27 cellular contexts compared by ENCODE assay signal in genomic region chr1:229087906-229088305, GRCh38.
DNase-seq lines count a peak whose midpoint lies in the region; ATAC-seq, FAIRE-seq and TF ChIP-seq lines count a peak whose summit lies in the region.
"Had no signal": no experiment of that assay in that cellular context is flagged by ENCODE, and none has a peak within 500 bp of the region (broad histone marks: within the 10 kb centered on the region; RNA-seq: fewer than 3 reads in every experiment).

No MANE protein-coding gene starts in this region.

- intact Hi-C loops in sciatic nerve (cut with DNase I) = no loop called here

- TF ChIP-seq CTCF in endodermal cell (conservative IDR thresholded peaks at IDR 0.05) = no peak

- peaks cover 61% of the 10 kb centered on the region for H3K4me1 ChIP-seq in SJSA1 (replicated peaks)
- H3K4me1 ChIP-seq in endodermal cell (ENCODE audit: control insufficient read depth, insufficient read depth, low read length) = peaks cover 9% of the 10 kb centered on the region
- H3K4me1 ChIP-seq: HAP-1 had no signal

- peaks cover 7% of the 10 kb centered on the region; the same call in 1 of the 2 replicates for H3K9me3 ChIP-seq in SJSA1 (replicated peaks)
- peaks cover 11% of the 10 kb centered on the region for H3K9me3 ChIP-seq in endodermal cell (ENCODE audit: control insufficient read depth, low read length)
- H3K9me3 ChIP-seq: SK-N-SH had no signal

- peak; percentile 16 for ATAC-seq in sciatic nerve
- ATAC-seq: K562 had no signal

- 94 to 98% methylated on average over 8 to 14 of the region's 14 CpGs for WGBS in endodermal cell (ENCODE audit: insufficient coverage in 1 of 2, insufficient read length in 1 of 2), 2 experiments

- peak overlapping the region; percentile 70 for H3K27ac ChIP-seq in SJSA1
- no peak overlapping the region for H3K27ac ChIP-seq in endodermal cell (ENCODE audit: low read depth, low read length)
- H3K27ac ChIP-seq: BLaER1, GM23248 had no signal

- DNase-seq in SJSA1 (ENCODE audit: low read depth in 1 of 2, low spot score in 2 of 2) = no peak
- peak; percentile 45 for DNase-seq in endodermal cell
- DNase-seq in sciatic nerve (ENCODE audit: low spot score) = no peak
- peak; percentile 41 for DNase-seq in ureter (ENCODE audit: low spot score)
- DNase-seq in NCI-H2107 treated with DMSO at 0.1 percent for 48 hours (lab: John Stamatoyannopoulos, UW; ENCODE audit: unreplicated experiment) = no peak
- no peak for DNase-seq in inferior parietal cortex (ENCODE audit: extremely low spot score)
- no peak for DNase-seq in OCI-M1 (lab: John Stamatoyannopoulos, UW)
- DNase-seq in frontal cortex (ENCODE audit: low spot score in 2 of 2) = no peak
- DNase-seq: CD4-positive, CD25-positive, alpha-beta regulatory T cell; DMS153; DND-41; MV-4-11; NCI-H1105; NCI-H2029 treated with DMSO at 0.1 percent for 48 hours; NCI-H2171; NCI-H226; NCI-H510A; SIG-M5; SK-N-SH had no signal

- FAIRE-seq in frontal cortex (lab: Jason Lieb, UNC) = no peak
- FAIRE-seq: A204.1, GM12892, HTR-8/SVneo, K562, RCC 7860 had no signal

- no peaks in the 10 kb centered on the region for H3K36me3 Mint-ChIP-seq in endodermal cell (ENCODE audit: low read depth)
- H3K36me3 Mint-ChIP-seq: CD4-positive, CD25-positive, alpha-beta regulatory T cell had no signal

- H3K36me3 ChIP-seq in SJSA1 (peaks cover 27% of the 10 kb centered on the region), endodermal cell (ENCODE audit: control insufficient read depth, insufficient read depth, low read length) (no peaks in the 10 kb centered on the region)
- H3K36me3 ChIP-seq: BLaER1, HAP-1 had no signal

- H3K4me3 ChIP-seq in SJSA1 = no peak overlapping the region
- H3K4me3 ChIP-seq in endodermal cell (ENCODE audit: low read length) = no peak overlapping the region
- H3K4me3 ChIP-seq: BLaER1, GM23248, HAP-1, K562 had no signal

- no peak overlapping the region for H3K4me3 Mint-ChIP-seq in endodermal cell
- H3K4me3 Mint-ChIP-seq: CD4-positive, CD25-positive, alpha-beta regulatory T cell had no signal

- no peak overlapping the region for H3K9ac ChIP-seq in endodermal cell (ENCODE audit: extremely low read depth, low read length, poor library complexity, severe bottlenecking)
- H3K9ac ChIP-seq: BLaER1, GM23248, SK-N-SH had no signal

- no peaks in the 10 kb centered on the region for H3K27me3 ChIP-seq in SJSA1 (replicated peaks)
- H3K27me3 ChIP-seq in endodermal cell (ENCODE audit: control insufficient read depth, insufficient read depth, low read length, poor library complexity, severe bottlenecking) = no peaks in the 10 kb centered on the region
- H3K27me3 ChIP-seq: BLaER1 had no signal

- H3K27me3 Mint-ChIP-seq in endodermal cell (ENCODE audit: insufficient read depth) = no peaks in the 10 kb centered on the region

- peaks cover 10% of the 10 kb centered on the region for H3K9me3 Mint-ChIP-seq in endodermal cell

- peaks cover 36% of the 10 kb centered on the region for H3K4me1 Mint-ChIP-seq in endodermal cell

- H3K27ac Mint-ChIP-seq in endodermal cell = no peak overlapping the region
- H3K27ac Mint-ChIP-seq: CD4-positive, CD25-positive, alpha-beta regulatory T cell had no signal

Comparison
In these comparisons a context has a peak if more than half of its experiments do, and no peak if none do; other contexts are left out.
1. DNase-seq: peak in endodermal cell (single experiment) and ureter (single experiment); none in SJSA1 (0 of 2), sciatic nerve (single experiment), NCI-H2107 treated with DMSO at 0.1 percent for 48 hours (single experiment), inferior parietal cortex (single experiment), OCI-M1 (single experiment) and frontal cortex (0 of 2).